ENCODE assay signal across 9 cellular contexts in the genomic region with DNA sequence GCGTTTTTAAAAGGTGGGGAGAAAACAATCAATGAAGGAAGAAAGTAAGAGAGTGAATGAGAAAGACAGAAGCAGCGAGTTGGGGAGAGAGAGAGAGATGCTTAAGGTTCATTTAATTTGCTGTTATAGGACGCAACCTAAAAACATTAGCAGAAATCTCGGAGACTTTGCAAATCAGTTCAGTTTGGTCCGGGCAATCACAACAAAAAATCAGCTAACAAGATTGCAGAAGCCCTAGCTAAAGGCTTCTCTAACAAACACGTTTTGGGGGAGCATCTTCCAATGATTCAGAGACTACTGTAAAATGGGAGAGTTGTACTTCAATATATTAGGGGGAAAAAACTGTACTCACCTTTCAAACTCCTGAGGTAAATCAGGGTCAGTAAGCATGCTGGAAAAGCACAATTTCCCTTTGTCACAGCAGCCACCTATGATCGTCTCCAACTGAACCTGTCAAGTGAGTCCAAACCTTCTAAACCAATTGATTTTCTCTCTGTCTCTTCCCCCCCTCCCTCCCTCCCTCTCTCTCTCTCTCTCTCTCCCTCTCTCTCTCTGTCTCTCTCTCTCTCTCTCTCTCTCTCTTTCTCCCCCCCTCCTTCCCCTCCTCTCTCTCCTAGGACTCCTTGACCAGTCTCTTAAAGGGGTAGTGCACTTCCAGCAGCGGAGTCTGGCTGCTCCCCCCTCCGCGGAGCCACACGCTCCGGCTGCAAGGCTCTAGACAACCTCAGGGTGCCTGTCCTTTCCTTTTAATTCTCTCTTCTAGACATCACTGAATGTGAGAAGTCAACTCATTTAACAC. TPM values are rescaled to one million over a fixed set of nuclear protein-coding genes. Genes with fewer than 3 reads are reported as not detected.
A peak's percentile ranks its signal among the peaks of the same experiment; 100 is the strongest.
DNase-seq lines count a peak whose midpoint lies in the region; ATAC-seq and TF ChIP-seq lines count a peak whose summit lies in the region.
"Had no signal": no experiment of that assay in that cellular context is flagged by ENCODE, and none has a peak within 500 bp of the region (broad histone marks: within the 10 kb centered on the region; RNA-seq: fewer than 3 reads in every experiment).

Gene SOX5 (minus strand): TSS at position 459 of the 799 bp plus-strand sequence. CDS start 69 bp downstream, at position 390.

- H3K4me2 ChIP-seq in GM23338 = peak within 1 kb of the TSS; percentile 89
- peak within 1 kb of the TSS; percentile 98 for H3K4me2 ChIP-seq in neural progenitor cell

- H2AFZ ChIP-seq in GM23338 = peak within 1 kb of the TSS; percentile 88
- H2AFZ ChIP-seq in neural progenitor cell (replicated peaks) = no peak within 1 kb of the TSS

- H3K27ac ChIP-seq in GM23338 (ENCODE audit: low read depth) = no peak within 1 kb of the TSS
- H3K27ac ChIP-seq in neural progenitor cell = peak within 1 kb of the TSS; percentile 28

- no peaks in the 10 kb centered on the region for H3K9me2 ChIP-seq in GM23338 (ENCODE audit: insufficient read depth)

- H3K27me3 Mint-ChIP-seq in GM23338 (ENCODE audit: insufficient read depth, low read depth, poor library complexity) = peaks cover 1% of the 10 kb centered on the region
- H3K27me3 Mint-ChIP-seq in neural progenitor cell (ENCODE audit: insufficient read depth, low read depth) = no peaks in the 10 kb centered on the region
- H3K27me3 Mint-ChIP-seq: central memory CD8-positive, alpha-beta T cell had no signal

- H3K4me3 ChIP-seq in GM23338 (peak within 1 kb of the TSS; percentile 59), fibroblast of the aortic adventitia (ENCODE audit: low read depth, low read length) (peak within 1 kb of the TSS; percentile 56), neural progenitor cell (peak within 1 kb of the TSS; percentile 67)

- H3K4me1 ChIP-seq in GM23338 (ENCODE audit: insufficient read depth) (peaks cover 7% of the 10 kb centered on the region; the same call in 1 of the 2 replicates), neural progenitor cell (peaks cover 50% of the 10 kb centered on the region)

- H3K36me3 Mint-ChIP-seq in GM23338 (ENCODE audit: low read depth) = no peaks in the 10 kb centered on the region
- no peaks in the 10 kb centered on the region for H3K36me3 Mint-ChIP-seq in neural progenitor cell

- H3K4me3 Mint-ChIP-seq in GM23338 (no peak within 1 kb of the TSS), neural progenitor cell (no peak within 1 kb of the TSS)
- H3K4me3 Mint-ChIP-seq: central memory CD8-positive, alpha-beta T cell had no signal

- H3K4me1 Mint-ChIP-seq in GM23338 (no peaks in the 10 kb centered on the region), neural progenitor cell (peaks cover 32% of the 10 kb centered on the region)
- H3K4me1 Mint-ChIP-seq: central memory CD8-positive, alpha-beta T cell had no signal

- DNase-seq in GM23338 (ENCODE audit: low spot score) (peak; percentile 63), NOMO-1 treated with DMSO at 0.1 percent for 48 hours (lab: John Stamatoyannopoulos, UW; ENCODE audit: unreplicated experiment) (peak; percentile 38), fibroblast of the aortic adventitia (ENCODE audit: low read depth) (peak; percentile 59), neural progenitor cell (ENCODE audit: low spot score) (peak; percentile 89), activated T-cell treated with anti-CD3 and anti-CD28 coated beads for 4 hours (no peak), T-helper 1 cell (no peak)
- DNase-seq in stimulated activated CD4-positive, alpha-beta T cell treated with anti-CD3 and anti-CD28 coated beads, Interleukin-4, amount 100 ng/mL, for 1 hour = no peak

- H3K27me3 ChIP-seq in GM23338 (ENCODE audit: insufficient read depth) = peaks cover 34% of the 10 kb centered on the region
- H3K27me3 ChIP-seq in neural progenitor cell = no peaks in the 10 kb centered on the region

- H3K27ac Mint-ChIP-seq in GM23338 = no peak within 1 kb of the TSS
- H3K27ac Mint-ChIP-seq in neural progenitor cell = no peak within 1 kb of the TSS

- H4K20me1 ChIP-seq in GM23338 (replicated peaks; ENCODE audit: insufficient read depth) (no peaks in the 10 kb centered on the region), neural progenitor cell (ENCODE audit: low read depth) (no peaks in the 10 kb centered on the region)

- TF ChIP-seq CTCF in GM23338 (conservative IDR thresholded peaks at IDR 0.05; ENCODE audit: low read depth in 2 of 2) = no peak
- TF ChIP-seq CTCF in fibroblast of the aortic adventitia (IDR thresholded peaks at IDR 0.05; ENCODE audit: insufficient read depth, low read length) = no peak
- peak; percentile 22 for TF ChIP-seq CTCF in neural progenitor cell (IDR thresholded peaks at IDR 0.05)

- H3K36me3 ChIP-seq in GM23338 (ENCODE audit: insufficient read depth) (no peaks in the 10 kb centered on the region), neural progenitor cell (no peaks in the 10 kb centered on the region)

- ATAC-seq in GM23338 (peak; percentile 97), HG03108 (IDR thresholded peaks at IDR 0.05; ENCODE audit: unreplicated experiment) (no peak)

- H3K9ac ChIP-seq in neural progenitor cell = peak within 1 kb of the TSS; percentile 23

- no peaks in the 10 kb centered on the region for H3F3A ChIP-seq in GM23338 (replicated peaks; ENCODE audit: low read depth)
- H3F3A ChIP-seq in neural progenitor cell (ENCODE audit: low read depth) = peaks cover 59% of the 10 kb centered on the region

- H3K9me3 ChIP-seq in neural progenitor cell (ENCODE audit: low read depth) = no peaks in the 10 kb centered on the region

- H3K79me2 ChIP-seq in GM23338 (replicated peaks; ENCODE audit: insufficient read depth) = no peaks in the 10 kb centered on the region
- H3K79me2 ChIP-seq in neural progenitor cell (ENCODE audit: low read depth) = peaks cover 56% of the 10 kb centered on the region

- no peaks in the 10 kb centered on the region for H3K9me3 Mint-ChIP-seq in GM23338
- H3K9me3 Mint-ChIP-seq in neural progenitor cell = no peaks in the 10 kb centered on the region
- H3K9me3 Mint-ChIP-seq: central memory CD8-positive, alpha-beta T cell had no signal

TF ChIP-seq in GM23338, 12 proteins besides CTCF, POLR2A, EP300 and RAD21 (continues in another document):
- TF ChIP-seq ZNF114 (CRISPR knock-in tag; IDR thresholded peaks at IDR 0.05) (no peak), STAT1 (IDR thresholded peaks at IDR 0.05; ENCODE audit: unreplicated experiment) (no peak), EZH2phosphoT487 (IDR thresholded peaks at IDR 0.05; ENCODE audit: unreplicated experiment) (no peak)
- TF ChIP-seq, protein P1, sequence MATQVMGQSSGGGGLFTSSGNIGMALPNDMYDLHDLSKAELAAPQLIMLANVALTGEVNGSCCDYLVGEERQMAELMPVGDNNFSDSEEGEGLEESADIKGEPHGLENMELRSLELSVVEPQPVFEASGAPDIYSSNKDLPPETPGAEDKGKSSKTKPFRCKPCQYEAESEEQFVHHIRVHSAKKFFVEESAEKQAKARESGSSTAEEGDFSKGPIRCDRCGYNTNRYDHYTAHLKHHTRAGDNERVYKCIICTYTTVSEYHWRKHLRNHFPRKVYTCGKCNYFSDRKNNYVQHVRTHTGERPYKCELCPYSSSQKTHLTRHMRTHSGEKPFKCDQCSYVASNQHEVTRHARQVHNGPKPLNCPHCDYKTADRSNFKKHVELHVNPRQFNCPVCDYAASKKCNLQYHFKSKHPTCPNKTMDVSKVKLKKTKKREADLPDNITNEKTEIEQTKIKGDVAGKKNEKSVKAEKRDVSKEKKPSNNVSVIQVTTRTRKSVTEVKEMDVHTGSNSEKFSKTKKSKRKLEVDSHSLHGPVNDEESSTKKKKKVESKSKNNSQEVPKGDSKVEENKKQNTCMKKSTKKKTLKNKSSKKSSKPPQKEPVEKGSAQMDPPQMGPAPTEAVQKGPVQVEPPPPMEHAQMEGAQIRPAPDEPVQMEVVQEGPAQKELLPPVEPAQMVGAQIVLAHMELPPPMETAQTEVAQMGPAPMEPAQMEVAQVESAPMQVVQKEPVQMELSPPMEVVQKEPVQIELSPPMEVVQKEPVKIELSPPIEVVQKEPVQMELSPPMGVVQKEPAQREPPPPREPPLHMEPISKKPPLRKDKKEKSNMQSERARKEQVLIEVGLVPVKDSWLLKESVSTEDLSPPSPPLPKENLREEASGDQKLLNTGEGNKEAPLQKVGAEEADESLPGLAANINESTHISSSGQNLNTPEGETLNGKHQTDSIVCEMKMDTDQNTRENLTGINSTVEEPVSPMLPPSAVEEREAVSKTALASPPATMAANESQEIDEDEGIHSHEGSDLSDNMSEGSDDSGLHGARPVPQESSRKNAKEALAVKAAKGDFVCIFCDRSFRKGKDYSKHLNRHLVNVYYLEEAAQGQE (IDR thresholded peaks at IDR 0.05; ENCODE audit: unreplicated experiment) = no peak

RNA-seq across cellular contexts. Expression of gene SOX5, which starts in this region (rescaled TPM):
- total RNA-seq in GM23338 (2014; rRNA removed; shearing (Covaris generic)) = 2.1 and 4.7 TPM in 2 replicates
- 1.0 and 1.5 TPM in 2 replicates for polyA plus RNA-seq in GM23338 (2016; fragmentation: Nextera tagmentation; extraction: Ambion mirVana)
- total RNA-seq in fibroblast of the aortic adventitia (ENCODE audit: low replicate concordance) (5.4 and 12.8 TPM in 2 replicates), neural progenitor cell (ENCODE audit: low replicate concordance) (62.7 and 79.5 TPM in 2 replicates)

Comparison
In these comparisons a context has a peak if more than half of its experiments do, and no peak if none do; other contexts are left out.
1. DNase-seq: peak in GM23338 (single experiment), NOMO-1 treated with DMSO at 0.1 percent for 48 hours (single experiment), fibroblast of the aortic adventitia (single experiment) and neural progenitor cell (single experiment); none in activated T-cell treated with anti-CD3 and anti-CD28 coated beads for 4 hours (single experiment), stimulated activated CD4-positive, alpha-beta T cell treated with anti-CD3 and anti-CD28 coated beads, Interleukin-4, amount 100 ng/mL, for 1 hour (single experiment) and T-helper 1 cell (0 of 5).
2. Peak in every context shown above with its lines, with median percentiles within 50 percentile points of each other: H3K4me3 ChIP-seq.